15 cellular contexts compared by ENCODE assay signal in the genomic region with DNA sequence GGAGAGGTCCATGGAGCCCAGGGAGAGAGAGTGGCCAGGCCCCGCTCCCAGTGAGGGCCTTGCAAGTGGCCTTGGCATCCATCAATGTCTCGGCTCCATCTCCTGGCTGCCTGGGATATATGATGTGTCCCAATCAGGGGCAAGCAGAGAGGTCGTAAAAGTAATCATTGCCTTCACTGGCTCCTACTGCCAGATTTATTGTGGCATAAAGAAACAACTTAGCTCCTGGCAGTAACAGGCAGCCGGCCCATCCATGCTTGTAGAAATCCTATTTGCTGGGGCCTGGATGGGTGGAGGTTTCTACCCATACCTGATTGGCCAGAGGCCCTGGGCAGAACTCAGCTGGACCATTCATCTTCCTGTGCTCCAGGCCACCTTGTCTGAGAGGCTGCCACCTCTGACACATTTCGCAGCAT.
DNase-seq lines count a peak whose midpoint lies in the region; ATAC-seq and TF ChIP-seq lines count a peak whose summit lies in the region.
"Had no signal": no experiment of that assay in that cellular context is flagged by ENCODE, and none has a peak within 500 bp of the region (broad histone marks: within the 10 kb centered on the region; RNA-seq: fewer than 3 reads in every experiment).

No MANE protein-coding gene starts in this region.

- H3K27ac ChIP-seq in spleen, result no peak overlapping the region

- 69 to 84% (median 73%) methylated on average over 2 to 5 of the region's 5 CpGs for whole genome bisulfite sequencing in spleen, 5 donors

- peaks cover 0 to 23% (median 0%) of the 10 kb centered on the region in 7 donors for H3K27me3 ChIP-seq in spleen (replicated peaks in 1 of 7)

- ATAC-seq in GM19463 (IDR thresholded peaks at IDR 0.05; ENCODE audit: unreplicated experiment) (no peak), HG02678 (IDR thresholded peaks at IDR 0.05; ENCODE audit: unreplicated experiment) (no peak)

- peak; percentile 8 for DNase-seq in ELF-1 (ENCODE audit: low read depth, low spot score)
- peak; percentile 16 for DNase-seq in NCI-H69 (lab: John Stamatoyannopoulos, UW)
- peak; percentile 85 for DNase-seq in left kidney (ENCODE audit: low read depth, low spot score)
- peak; percentile 41 for DNase-seq in spleen
- no peak for DNase-seq in GM13976 (ENCODE audit: low spot score)
- DNase-seq: AML-193, DMS153, MV-4-11, NCI-H1436, NCI-H2081, NCI-H510A treated with DMSO at 0.1 percent for 48 hours, Right ventricle myocardium superior had no signal

- no peak overlapping the region for H3K4me3 ChIP-seq in spleen
- H3K4me3 ChIP-seq: HAP-1 had no signal

- in situ Hi-C loops in GM13976 (cut with MboI; ENCODE audit: low sequenced_read_pairs, unreplicated experiment), result no loop called here

- no peaks in the 10 kb centered on the region for H3K4me1 ChIP-seq in spleen
- H3K4me1 ChIP-seq: HAP-1 had no signal

- peaks cover 0 to 3% (median 0%) of the 10 kb centered on the region in 8 donors for H3K9me3 ChIP-seq in spleen
- H3K9me3 ChIP-seq: HAP-1 had no signal

- intact Hi-C loops in spleen (cut with DNase I; ENCODE audit: low total_unique reads), result no loop called here

- H3K36me3 ChIP-seq in spleen, result no peaks in the 10 kb centered on the region
- H3K36me3 ChIP-seq: HAP-1 had no signal

- TF ChIP-seq POLR2A in spleen (IDR thresholded peaks at IDR 0.05), result no peak

- TF ChIP-seq CTCF in spleen (IDR thresholded peaks at IDR 0.05 in 8 of 11, conservative IDR thresholded peaks at IDR 0.05 in 3 of 11) (no peak), GM13976 (IDR thresholded peaks at IDR 0.05; ENCODE audit: borderline replicate concordance, control extremely low read depth, extremely low read depth, insufficient read depth, missing control alignments) (no peak)
